In genomic region chr1:37434292-37434907, GRCh38 we compare ENCODE assay signal across 9 cellular contexts. TPM values are rescaled to one million over a fixed set of nuclear protein-coding genes. Genes with fewer than 3 reads are reported as not detected.
DNase-seq lines count a peak whose midpoint lies in the region; ATAC-seq and TF ChIP-seq lines count a peak whose summit lies in the region.
"Had no signal": no experiment of that assay in that cellular context is flagged by ENCODE, and none has a peak within 500 bp of the region (broad histone marks: within the 10 kb centered on the region; RNA-seq: fewer than 3 reads in every experiment).

No MANE protein-coding gene starts in this region.

- ATAC-seq in HG03460 (IDR thresholded peaks at IDR 0.05; ENCODE audit: unreplicated experiment) (no peak), GM18505 (IDR thresholded peaks at IDR 0.05; ENCODE audit: unreplicated experiment) (no peak)

- TF ChIP-seq CTCF in cardiac muscle cell (IDR thresholded peaks at IDR 0.05; ENCODE audit: low read depth, low read length): peak; percentile 96

- TF ChIP-seq POLR2A in GM18505 (IDR thresholded peaks at IDR 0.05; ENCODE audit: borderline replicate concordance, extremely low read depth, insufficient read depth, insufficient read length): no peak

- H3K4me3 ChIP-seq in Karpas-422 (ENCODE audit: low read length): no peak overlapping the region
- no peak overlapping the region for H3K4me3 ChIP-seq in cardiac muscle cell

- H3K4me1 Mint-ChIP-seq in activated naive CD4-positive, alpha-beta T cell treated with anti-CD3 and anti-CD28 coated beads, Interleukin-2, amount 10 ng/mL, durations not matched to agents 7 days and 5 days: no peaks in the 10 kb centered on the region

- H3K36me3 Mint-ChIP-seq in activated naive CD4-positive, alpha-beta T cell treated with anti-CD3 and anti-CD28 coated beads, Interleukin-2, amount 10 ng/mL, durations not matched to agents 7 days and 5 days: no peaks in the 10 kb centered on the region

- H3K27me3 ChIP-seq in Karpas-422 (ENCODE audit: low read length) (no peaks in the 10 kb centered on the region), cardiac muscle cell (peaks cover 9% of the 10 kb centered on the region)

- no peak overlapping the region for H3K27ac ChIP-seq in Karpas-422 (ENCODE audit: low read length)
- no peak overlapping the region for H3K27ac ChIP-seq in cardiac muscle cell

- H3K4me3 Mint-ChIP-seq in activated naive CD4-positive, alpha-beta T cell treated with anti-CD3 and anti-CD28 coated beads, Interleukin-2, amount 10 ng/mL, durations not matched to agents 7 days and 5 days: no peak overlapping the region
- H3K4me3 Mint-ChIP-seq: dendritic cell treated with granulocyte-macrophage colony-stimulating factor and Interleukin-4, amounts not matched to agents 40 ng/mL and 50 ng/mL, for 4 days had no signal

- H4K20me1 ChIP-seq in Karpas-422 (ENCODE audit: insufficient read depth, low read depth, low read length): no peaks in the 10 kb centered on the region

- H3K9me3 ChIP-seq in Karpas-422 (ENCODE audit: low read length) (no peaks in the 10 kb centered on the region), cardiac muscle cell (ENCODE audit: low read depth) (no peaks in the 10 kb centered on the region)

- no peak overlapping the region for H3K9ac ChIP-seq in Karpas-422 (ENCODE audit: low read length)

- no peak overlapping the region for H3K27ac Mint-ChIP-seq in activated naive CD4-positive, alpha-beta T cell treated with anti-CD3 and anti-CD28 coated beads, Interleukin-2, amount 10 ng/mL, durations not matched to agents 7 days and 5 days
- H3K27ac Mint-ChIP-seq: dendritic cell treated with granulocyte-macrophage colony-stimulating factor and Interleukin-4, amounts not matched to agents 40 ng/mL and 50 ng/mL, for 4 days had no signal

- H3K36me3 ChIP-seq in Karpas-422 (ENCODE audit: insufficient read depth, low read length): no peaks in the 10 kb centered on the region
- no peaks in the 10 kb centered on the region for H3K36me3 ChIP-seq in cardiac muscle cell

- peaks cover 47% of the 10 kb centered on the region for H3K27me3 Mint-ChIP-seq in activated naive CD4-positive, alpha-beta T cell treated with anti-CD3 and anti-CD28 coated beads, Interleukin-2, amount 10 ng/mL, durations not matched to agents 7 days and 5 days

- H3K9me3 Mint-ChIP-seq in activated naive CD4-positive, alpha-beta T cell treated with anti-CD3 and anti-CD28 coated beads, Interleukin-2, amount 10 ng/mL, durations not matched to agents 7 days and 5 days: no peaks in the 10 kb centered on the region
- H3K9me3 Mint-ChIP-seq: dendritic cell treated with granulocyte-macrophage colony-stimulating factor and Interleukin-4, amounts not matched to agents 40 ng/mL and 50 ng/mL, for 4 days had no signal

- DNase-seq in ELR (ENCODE audit: low read depth) (peak; percentile 63), Karpas-422 (peak; percentile 87), SKM-1 (lab: John Stamatoyannopoulos, UW; ENCODE audit: unreplicated experiment) (peak; percentile 18), cardiac muscle cell (ENCODE audit: low read depth in 1 of 2, low spot score in 1 of 2) (peak; percentile 60 to 77), retina (peak; percentile 84)
- DNase-seq in activated naive CD4-positive, alpha-beta T cell treated with anti-CD3 and anti-CD28 coated beads, Interleukin-2, amount 10 ng/mL, durations not matched to agents 7 days and 5 days: peak; percentile 79

- no peaks in the 10 kb centered on the region for H3K9me2 ChIP-seq in Karpas-422 (replicated peaks; ENCODE audit: insufficient read depth, low read length)

- H3K4me1 ChIP-seq in Karpas-422 (ENCODE audit: low read length): no peaks in the 10 kb centered on the region
- no peaks in the 10 kb centered on the region for H3K4me1 ChIP-seq in cardiac muscle cell (ENCODE audit: low read depth)

- CTCF ChIA-PET in activated naive CD4-positive, alpha-beta T cell treated with anti-CD3 and anti-CD28 coated beads, Interleukin-2, amount 10 ng/mL, durations not matched to agents 7 days and 5 days (lab: Charles Lee): interaction anchor here (0.6 to 2.2 kb wide), 10 partner anchors 9 to 858 kb away, joined by 3 to 7 read pairs (median 4); no protein-coding TSS in a partner anchor

- H3K79me2 ChIP-seq in Karpas-422 (ENCODE audit: low read length): no peaks in the 10 kb centered on the region

- H2AFZ ChIP-seq in Karpas-422 (ENCODE audit: low read length): no peak overlapping the region

- H3K4me2 ChIP-seq in Karpas-422 (ENCODE audit: low read depth, low read length, poor library complexity, severe bottlenecking): no peak overlapping the region

RNA-seq across cellular contexts. Expression of gene ZC3H12A, which starts 40.0 kb away (rescaled TPM):
- total RNA-seq in Karpas-422 (2014; rRNA removed; shearing (Covaris generic); ENCODE audit: low replicate concordance): 3.8 and 17.7 TPM in 2 replicates
- 8.8 and 14.0 TPM in 2 replicates for total RNA-seq in cardiac muscle cell
- polyA plus RNA-seq in cardiac muscle cell: 5.2 and 10.1 TPM in 2 replicates

Comparison
In these comparisons a context has a peak if more than half of its experiments do, and no peak if none do; other contexts are left out.
1. DNase-seq: peak in every context shown above with its lines; median percentile 87 in Karpas-422; 84 in retina; 79 in activated naive CD4-positive, alpha-beta T cell treated with anti-CD3 and anti-CD28 coated beads, Interleukin-2, amount 10 ng/mL, durations not matched to agents 7 days and 5 days; 68 in cardiac muscle cell; 63 in ELR; 18 in SKM-1.